ENCODE assay signal across 8 cellular contexts in genomic region chr3:197748597-197749314, GRCh38. TPM values are rescaled to one million over a fixed set of nuclear protein-coding genes. Genes with fewer than 3 reads are reported as not detected.
A peak's percentile ranks its signal among the peaks of the same experiment; 100 is the strongest.
DNase-seq lines count a peak whose midpoint lies in the region; ATAC-seq and TF ChIP-seq lines count a peak whose summit lies in the region.

No MANE protein-coding gene starts in this region.

- no peaks in the 10 kb centered on the region for H3K4me1 ChIP-seq in urinary bladder (ENCODE audit: insufficient read depth)

- ATAC-seq in HG03432 (IDR thresholded peaks at IDR 0.05; ENCODE audit: unreplicated experiment) = no peak
- ATAC-seq in GM18498 (IDR thresholded peaks at IDR 0.05; ENCODE audit: unreplicated experiment) = no peak

- H3K36me3 ChIP-seq in urinary bladder (ENCODE audit: insufficient read depth) = no peaks in the 10 kb centered on the region

- WGBS in lower leg skin, 2 donors = 21 to 24% methylated on average over 12 of the region's 12 CpGs
- 24% methylated on average over 12 of the region's 12 CpGs for WGBS in urinary bladder

- H3K27ac ChIP-seq in 22Rv1 (peak overlapping the region; percentile 87), urinary bladder (ENCODE audit: low read depth) (no peak overlapping the region)

- DNase-seq in HFF-Myc (ENCODE audit: extremely low read depth, low read depth) (peak; percentile 40), astrocyte of the cerebellum (ENCODE audit: low read depth) (no peak), lower leg skin (ENCODE audit: low spot score in 2 of 2) (no peak), COLO829 (ENCODE audit: low spot score) (no peak)

- no peak for TF ChIP-seq CTCF in 22Rv1 (IDR thresholded peaks at IDR 0.05)
- TF ChIP-seq CTCF in HFF-Myc (IDR thresholded peaks at IDR 0.05; ENCODE audit: low read depth, low read length, missing control alignments) = no peak
- TF ChIP-seq CTCF in astrocyte of the cerebellum (IDR thresholded peaks at IDR 0.05; ENCODE audit: low read depth, low read length, missing control alignments) = no peak
- TF ChIP-seq CTCF in lower leg skin (IDR thresholded peaks at IDR 0.05) = no peak

- peak overlapping the region; percentile 74 for H3K4me3 ChIP-seq in HFF-Myc (replicated peaks; ENCODE audit: low read depth, low read length)
- H3K4me3 ChIP-seq in astrocyte of the cerebellum (ENCODE audit: low read depth, low read length) = peak overlapping the region; percentile 72
- peak overlapping the region; percentile 72 for H3K4me3 ChIP-seq in lower leg skin (ENCODE audit: low read depth, poor library complexity, severe bottlenecking)
- H3K4me3 ChIP-seq in urinary bladder (ENCODE audit: low read depth, low read length) = peak overlapping the region; percentile 87

- intact Hi-C loops in lower leg skin (cut with DNase I; ENCODE audit: low total_unique reads) = no loop called here

- in situ Hi-C loops in astrocyte of the cerebellum (cut with HindIII; ENCODE audit: low sequenced_read_pairs) = no loop called here

- no peak for TF ChIP-seq POLR2A in lower leg skin (IDR thresholded peaks at IDR 0.05)

RNA-seq across cellular contexts. Expression of gene FYTTD1, which starts 0.9 kb away (rescaled TPM):
- total RNA-seq in lower leg skin = 10 to 100 TPM; 44.6 to 65.1 (median 54.3) TPM
- 56.4 TPM for total RNA-seq in urinary bladder
- polyA plus RNA-seq in urinary bladder = 36.5 TPM

RNA-seq across cellular contexts. Expression of gene RUBCN, which starts 12.1 kb away (rescaled TPM):
- 10 to 100 TPM; 29.1 to 50.2 (median 40.7) TPM for total RNA-seq in lower leg skin
- total RNA-seq in urinary bladder = 7.9 TPM
- 14.6 TPM for polyA plus RNA-seq in urinary bladder

RNA-seq across cellular contexts. Expression of gene LRCH3, which starts 42.3 kb away (rescaled TPM):
- 10 to 100 TPM; 22.5 to 34.3 (median 27.7) TPM for total RNA-seq in lower leg skin
- total RNA-seq in urinary bladder = 138 TPM
- polyA plus RNA-seq in urinary bladder = 21.1 TPM
